Comparison of ENCODE assay signal across 7 cellular contexts in the genomic region with DNA sequence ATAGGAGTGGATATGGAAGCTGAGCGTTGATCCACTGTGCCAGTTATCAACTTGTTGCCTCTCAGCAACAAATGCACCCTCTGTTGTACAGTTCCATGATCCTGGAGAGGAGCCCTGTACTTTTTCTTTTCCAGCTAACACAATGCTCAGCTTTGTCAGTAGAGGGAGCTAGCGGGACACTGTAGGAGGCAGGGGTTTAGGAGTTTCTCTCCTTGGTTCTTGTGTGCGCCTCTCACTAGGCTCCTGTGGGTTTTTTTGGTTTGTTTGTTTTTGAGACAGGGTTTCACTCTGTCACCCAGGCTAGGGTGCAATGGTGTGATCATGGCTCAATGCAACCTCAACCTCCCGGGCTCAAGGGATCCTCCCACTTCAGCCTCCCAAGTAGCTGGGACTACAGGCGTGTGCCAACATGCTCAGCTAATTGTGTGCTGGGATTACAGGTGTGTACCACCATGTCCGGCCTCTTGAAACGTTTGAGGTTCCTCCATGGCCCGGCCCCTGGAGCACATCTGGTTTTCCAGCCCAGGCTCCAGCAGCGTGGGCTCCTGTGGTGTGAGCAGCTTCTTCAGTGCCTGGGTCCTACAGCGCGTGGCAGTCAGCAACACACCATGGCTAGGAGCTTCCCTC. TPM values are rescaled to one million over a fixed set of nuclear protein-coding genes. Genes with fewer than 3 reads are reported as not detected.
DNase-seq lines count a peak whose midpoint lies in the region; ATAC-seq and TF ChIP-seq lines count a peak whose summit lies in the region.

No MANE protein-coding gene starts in this region.

- DNase-seq in EL (peak; percentile 76), GOT3 (lab: John Stamatoyannopoulos, UW) (peak; percentile 16), NCI-H1048 (lab: John Stamatoyannopoulos, UW) (peak; percentile 57), cerebellum (ENCODE audit: low spot score) (peak; percentile 63), left lung (no peak)
- peak; percentile 40 for DNase-seq in T-helper 2 cell treated with Interferon-gamma antibody and Interleukin-4, amounts not matched to agents 5 μg/mL and 100 μg/mL, for 36 hours (ENCODE audit: low spot score)
- DNase-seq in stimulated activated CD8-positive, alpha-beta memory T cell treated with anti-CD3 and anti-CD28 coated beads, Interleukin-4, amount 100 ng/mL, for 48 hours = peak; percentile 54

- H3K4me3 Mint-ChIP-seq in T-helper 2 cell treated with Interferon-gamma antibody and Interleukin-4, amounts not matched to agents 5 μg/mL and 100 μg/mL, for 36 hours = no peak overlapping the region

- no peaks in the 10 kb centered on the region for H3K36me3 Mint-ChIP-seq in T-helper 2 cell treated with Interferon-gamma antibody and Interleukin-4, amounts not matched to agents 5 μg/mL and 100 μg/mL, for 36 hours (ENCODE audit: low read depth)

- H3K9me3 Mint-ChIP-seq in T-helper 2 cell treated with Interferon-gamma antibody and Interleukin-4, amounts not matched to agents 5 μg/mL and 100 μg/mL, for 36 hours = no peaks in the 10 kb centered on the region

- no peak overlapping the region for H3K27ac ChIP-seq in left lung

- H3K4me1 ChIP-seq in left lung = no peaks in the 10 kb centered on the region

- H3K27me3 ChIP-seq in left lung = no peaks in the 10 kb centered on the region

- intact Hi-C loops in left lung (cut with DNase I) = no loop called here

- H3K4me1 Mint-ChIP-seq in T-helper 2 cell treated with Interferon-gamma antibody and Interleukin-4, amounts not matched to agents 5 μg/mL and 100 μg/mL, for 36 hours (ENCODE audit: low read depth) = peaks cover 3% of the 10 kb centered on the region

- H3K27me3 Mint-ChIP-seq in T-helper 2 cell treated with Interferon-gamma antibody and Interleukin-4, amounts not matched to agents 5 μg/mL and 100 μg/mL, for 36 hours (ENCODE audit: low read depth) = no peaks in the 10 kb centered on the region

- H3K27ac Mint-ChIP-seq in T-helper 2 cell treated with Interferon-gamma antibody and Interleukin-4, amounts not matched to agents 5 μg/mL and 100 μg/mL, for 36 hours = no peak overlapping the region

- ATAC-seq in left lung = peak; percentile 99

- peak; percentile 70 to 73 for TF ChIP-seq CTCF in left lung (IDR thresholded peaks at IDR 0.05)

- no peak overlapping the region for H3K4me3 ChIP-seq in left lung

- no peaks in the 10 kb centered on the region for H3K36me3 ChIP-seq in left lung

- no peaks in the 10 kb centered on the region for H3K9me3 ChIP-seq in left lung

RNA-seq across cellular contexts. Expression of gene MARVELD1, which starts 12.0 kb away (rescaled TPM):
- total RNA-seq in cerebellum = 3.6 TPM
- 10 to 100 TPM; 48.1 to 58.4 TPM for total RNA-seq in left lung

RNA-seq across cellular contexts. Expression of gene AVPI1, which starts 14.5 kb away (rescaled TPM):
- total RNA-seq in cerebellum = 1.3 TPM
- 10 to 100 TPM; 15.2 to 19.7 TPM for total RNA-seq in left lung

RNA-seq across cellular contexts. Expression of gene ZFYVE27, which starts 35.4 kb away (rescaled TPM):
- total RNA-seq in cerebellum (38.5 TPM), left lung (10 to 100 TPM; 20.6 to 23.2 TPM)

Comparison
In these comparisons a context has a peak if more than half of its experiments do, and no peak if none do; other contexts are left out.
1. DNase-seq: peak in EL (single experiment), GOT3 (single experiment), NCI-H1048 (single experiment), T-helper 2 cell treated with Interferon-gamma antibody and Interleukin-4, amounts not matched to agents 5 μg/mL and 100 μg/mL, for 36 hours (single experiment), cerebellum (single experiment) and stimulated activated CD8-positive, alpha-beta memory T cell treated with anti-CD3 and anti-CD28 coated beads, Interleukin-4, amount 100 ng/mL, for 48 hours (single experiment); none in left lung (0 of 2).
2. RNA of gene MARVELD1, which starts 12.0 kb away (total RNA-seq): 48.1 to 58.4 TPM in left lung; 3.6 TPM in cerebellum (single experiment); every median in the first group is over 10 times any median in the second.